ENCODE assay signal across 8 cellular contexts in the genomic region with DNA sequence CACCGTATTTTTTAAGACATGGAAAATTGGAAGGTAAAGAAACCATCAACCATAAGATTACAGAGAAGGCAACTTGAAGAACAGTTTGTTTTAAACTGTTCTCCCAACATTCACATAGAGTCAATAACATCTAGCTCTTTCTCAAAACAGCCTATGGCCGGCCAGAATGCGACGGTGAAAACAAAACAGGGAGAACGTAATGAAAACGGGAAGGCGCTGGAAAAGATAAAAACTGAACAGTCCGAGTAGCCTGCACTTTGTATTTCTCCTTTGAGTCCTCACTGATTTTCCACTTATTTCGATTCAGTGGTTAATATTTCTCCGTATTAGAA. TPM values are rescaled to one million over a fixed set of nuclear protein-coding genes. Genes with fewer than 3 reads are reported as not detected.
DNase-seq lines count a peak whose midpoint lies in the region; ATAC-seq lines count a peak whose summit lies in the region.

No MANE protein-coding gene starts in this region.

- no peaks in the 10 kb centered on the region for H3K27me3 Mint-ChIP-seq in activated T-helper 2 cell treated with anti-CD3 and anti-CD28 coated beads, Interferon-gamma antibody, Interleukin-2, Interleukin-4, amounts not matched to agents 10 μg/mL and 5 μg/mL and 100 μg/mL, durations not matched to agents 14 hours and 24 hours and 36 hours (ENCODE audit: low read depth)
- H3K27me3 Mint-ChIP-seq in immature natural killer cell (ENCODE audit: low read depth in 3 of 3): peaks cover 0 to 3% (median 3%) of the 10 kb centered on the region in 3 donors

- no peaks in the 10 kb centered on the region for H3K36me3 ChIP-seq in subcutaneous abdominal adipose tissue (ENCODE audit: control insufficient read depth in 5 of 5, insufficient read depth in 5 of 5, low read length in 5 of 5)

- H3K27me3 ChIP-seq in subcutaneous abdominal adipose tissue (ENCODE audit: control insufficient read depth in 5 of 5, insufficient read depth in 4 of 5, low read length in 5 of 5): no peaks in the 10 kb centered on the region

- H3K4me3 Mint-ChIP-seq in activated T-helper 2 cell treated with anti-CD3 and anti-CD28 coated beads, Interferon-gamma antibody, Interleukin-2, Interleukin-4, amounts not matched to agents 10 μg/mL and 5 μg/mL and 100 μg/mL, durations not matched to agents 14 hours and 24 hours and 36 hours (ENCODE audit: low read depth): peak overlapping the region; percentile 99
- H3K4me3 Mint-ChIP-seq in immature natural killer cell: peak overlapping the region; percentile 94 to 100 (median 99)

- H3K27ac ChIP-seq in subcutaneous abdominal adipose tissue (ENCODE audit: low read depth, low read length): peak overlapping the region; percentile 94

- H3K9ac ChIP-seq in subcutaneous abdominal adipose tissue (ENCODE audit: low read length in 5 of 5): peak overlapping the region; percentile 80 to 99 (median 95)

- no peak for ATAC-seq in GM18907 (IDR thresholded peaks at IDR 0.05; ENCODE audit: unreplicated experiment)

- H3K4me1 Mint-ChIP-seq in activated T-helper 2 cell treated with anti-CD3 and anti-CD28 coated beads, Interferon-gamma antibody, Interleukin-2, Interleukin-4, amounts not matched to agents 10 μg/mL and 5 μg/mL and 100 μg/mL, durations not matched to agents 14 hours and 24 hours and 36 hours (ENCODE audit: low read depth): peaks cover 14% of the 10 kb centered on the region
- peaks cover 18 to 25% of the 10 kb centered on the region in 2 donors for H3K4me1 Mint-ChIP-seq in immature natural killer cell

- H3K4me3 ChIP-seq in subcutaneous abdominal adipose tissue (ENCODE audit: low read depth in 1 of 5, low read length in 5 of 5): peak overlapping the region; percentile 93 to 100 (median 97)

- H3K36me3 Mint-ChIP-seq in activated T-helper 2 cell treated with anti-CD3 and anti-CD28 coated beads, Interferon-gamma antibody, Interleukin-2, Interleukin-4, amounts not matched to agents 10 μg/mL and 5 μg/mL and 100 μg/mL, durations not matched to agents 14 hours and 24 hours and 36 hours (ENCODE audit: low read depth): no peaks in the 10 kb centered on the region
- no peaks in the 10 kb centered on the region for H3K36me3 Mint-ChIP-seq in immature natural killer cell

- H3K4me1 ChIP-seq in subcutaneous abdominal adipose tissue (ENCODE audit: control insufficient read depth in 5 of 5, insufficient read depth in 5 of 5, low read length in 5 of 5): peaks cover 0 to 17% (median 15%) of the 10 kb centered on the region in 5 donors

- H3K9me3 Mint-ChIP-seq in activated T-helper 2 cell treated with anti-CD3 and anti-CD28 coated beads, Interferon-gamma antibody, Interleukin-2, Interleukin-4, amounts not matched to agents 10 μg/mL and 5 μg/mL and 100 μg/mL, durations not matched to agents 14 hours and 24 hours and 36 hours: no peaks in the 10 kb centered on the region
- no peaks in the 10 kb centered on the region for H3K9me3 Mint-ChIP-seq in immature natural killer cell

- H3K9me3 ChIP-seq in subcutaneous abdominal adipose tissue (ENCODE audit: control insufficient read depth in 5 of 5, low read length in 5 of 5): no peaks in the 10 kb centered on the region

- peak overlapping the region; percentile 93 for H3K27ac Mint-ChIP-seq in activated T-helper 2 cell treated with anti-CD3 and anti-CD28 coated beads, Interferon-gamma antibody, Interleukin-2, Interleukin-4, amounts not matched to agents 10 μg/mL and 5 μg/mL and 100 μg/mL, durations not matched to agents 14 hours and 24 hours and 36 hours
- peak overlapping the region; percentile 87 to 97 (median 91) for H3K27ac Mint-ChIP-seq in immature natural killer cell

- intact Hi-C loops in activated T-helper 2 cell treated with anti-CD3 and anti-CD28 coated beads, Interferon-gamma antibody, Interleukin-2, Interleukin-4, amounts not matched to agents 10 μg/mL and 5 μg/mL and 100 μg/mL, durations not matched to agents 14 hours and 24 hours and 36 hours (cut with micrococcal nuclease): loop anchor here (2.0 kb wide), 1 partner anchor 68 kb away; a partner anchor contains a TSS

- DNase-seq in SIG-M5 treated with dmso at 0.1 percent for 504 hours (lab: John Stamatoyannopoulos, UW; ENCODE audit: unreplicated experiment) (peak; percentile 21), SIG-M5 (lab: John Stamatoyannopoulos, UW) (no peak), immature natural killer cell (peak in 1 of 3 donors; percentile 0), iPS-NIHi7 (ENCODE audit: extremely low spot score) (no peak), RPMI8226 (no peak)
- no peak for DNase-seq in activated T-helper 2 cell treated with anti-CD3 and anti-CD28 coated beads, Interferon-gamma antibody, Interleukin-2, Interleukin-4, amounts not matched to agents 10 μg/mL and 5 μg/mL and 100 μg/mL, durations not matched to agents 14 hours and 24 hours and 36 hours (ENCODE audit: low spot score)

RNA-seq across cellular contexts. Expression of a gene that starts 0.6 kb away (rescaled TPM):
- total RNA-seq in activated T-helper 2 cell treated with anti-CD3 and anti-CD28 coated beads, Interferon-gamma antibody, Interleukin-2, Interleukin-4, amounts not matched to agents 10 μg/mL and 5 μg/mL and 100 μg/mL, durations not matched to agents 14 hours and 24 hours and 36 hours: 30.0 and 30.7 TPM in 2 replicates
- polyA plus RNA-seq in immature natural killer cell: 10 to 100 TPM; 19.8 to 45.1 (median 21.2) TPM
